In the genomic region with DNA sequence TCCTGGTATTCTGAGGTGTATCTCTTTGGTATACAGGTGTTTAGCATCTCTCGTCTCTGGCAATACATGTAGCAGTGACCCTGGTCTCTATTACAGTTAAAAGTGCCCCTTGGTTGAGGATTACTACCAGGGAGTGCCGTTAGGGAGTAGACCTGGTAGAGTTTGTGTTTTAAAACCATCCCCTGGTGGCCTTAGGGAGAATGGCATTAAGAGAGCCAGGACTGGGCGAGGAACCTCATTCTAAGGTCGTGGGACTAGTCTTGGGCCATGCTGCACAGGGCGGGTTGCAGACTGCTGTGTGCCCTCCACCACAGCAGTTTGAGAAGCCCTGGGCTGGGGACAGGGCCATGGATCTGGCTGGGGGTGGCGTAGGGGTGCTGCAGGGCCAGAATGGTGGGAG, we compare ENCODE assay signal across 11 cellular contexts. TPM values are rescaled to one million over a fixed set of nuclear protein-coding genes. Genes with fewer than 3 reads are reported as not detected.
DNase-seq lines count a peak whose midpoint lies in the region; ATAC-seq and TF ChIP-seq lines count a peak whose summit lies in the region.
"Had no signal": no experiment of that assay in that cellular context is flagged by ENCODE, and none has a peak within 500 bp of the region (broad histone marks: within the 10 kb centered on the region; RNA-seq: fewer than 3 reads in every experiment).

No MANE protein-coding gene starts in this region.

- peak; percentile 43 for DNase-seq in D341Med (ENCODE audit: low spot score)
- DNase-seq in HT-29 (ENCODE audit: low spot score) = peak; percentile 67
- peak; percentile 6 for DNase-seq in cerebellar cortex (ENCODE audit: low spot score)
- DNase-seq in mesothelial cell of epicardium (ENCODE audit: low spot score in 2 of 2, unreplicated experiment in 2 of 2) = no peak
- no peak for DNase-seq in RWPE1 (ENCODE audit: low spot score)
- DNase-seq: activated naive CD4-positive, alpha-beta T cell; foreskin melanocyte; GDM1 had no signal

- POLR2A ChIA-PET in RWPE1 (lab: Yijun Ruan, JAX; ENCODE audit: low non-redundant PET) = no interaction called here

- H3K9me3 Mint-ChIP-seq in mesothelial cell of epicardium = no peaks in the 10 kb centered on the region

- ATAC-seq in GM18511 (IDR thresholded peaks at IDR 0.05; ENCODE audit: unreplicated experiment) (no peak), GM18907 (IDR thresholded peaks at IDR 0.05; ENCODE audit: unreplicated experiment) (no peak), HG03139 (IDR thresholded peaks at IDR 0.05; ENCODE audit: unreplicated experiment) (no peak)

- H3K4me3 Mint-ChIP-seq in mesothelial cell of epicardium = no peak overlapping the region

- no peak overlapping the region for H3K27ac ChIP-seq in RWPE1

- H3K27me3 Mint-ChIP-seq in mesothelial cell of epicardium (ENCODE audit: low read depth) = no peaks in the 10 kb centered on the region

- CTCF ChIA-PET in RWPE1 (lab: Yijun Ruan, JAX) = interaction anchor here (4.1 kb wide), 1 partner anchor 189 kb away, joined by 36 read pairs; no protein-coding TSS in a partner anchor

- TF ChIP-seq CTCF in mesothelial cell of epicardium (IDR thresholded peaks at IDR 0.05; ENCODE audit: unreplicated experiment) (peak; percentile 35), RWPE1 (conservative IDR thresholded peaks at IDR 0.05; ENCODE audit: low read depth) (no peak)

- H3K36me3 Mint-ChIP-seq in mesothelial cell of epicardium = peaks cover 18% of the 10 kb centered on the region

- no peak overlapping the region for H3K27ac Mint-ChIP-seq in mesothelial cell of epicardium

- H3K4me1 Mint-ChIP-seq in mesothelial cell of epicardium = peaks cover 24% of the 10 kb centered on the region

RNA-seq across cellular contexts. Expression of a gene that starts 35.0 kb away (rescaled TPM):
- total RNA-seq in HT-29 (2014; rRNA removed; shearing (Covaris generic)) = 9.0 and 9.7 TPM in 2 replicates
- total RNA-seq in mesothelial cell of epicardium = 26.0 to 28.8 TPM (median 27.2 TPM) in 3 replicates

Comparison
In these comparisons a context has a peak if more than half of its experiments do, and no peak if none do; other contexts are left out.
1. DNase-seq: peak in D341Med (single experiment), HT-29 (single experiment) and cerebellar cortex (single experiment); none in mesothelial cell of epicardium (0 of 2) and RWPE1 (single experiment).